In the genomic region with DNA sequence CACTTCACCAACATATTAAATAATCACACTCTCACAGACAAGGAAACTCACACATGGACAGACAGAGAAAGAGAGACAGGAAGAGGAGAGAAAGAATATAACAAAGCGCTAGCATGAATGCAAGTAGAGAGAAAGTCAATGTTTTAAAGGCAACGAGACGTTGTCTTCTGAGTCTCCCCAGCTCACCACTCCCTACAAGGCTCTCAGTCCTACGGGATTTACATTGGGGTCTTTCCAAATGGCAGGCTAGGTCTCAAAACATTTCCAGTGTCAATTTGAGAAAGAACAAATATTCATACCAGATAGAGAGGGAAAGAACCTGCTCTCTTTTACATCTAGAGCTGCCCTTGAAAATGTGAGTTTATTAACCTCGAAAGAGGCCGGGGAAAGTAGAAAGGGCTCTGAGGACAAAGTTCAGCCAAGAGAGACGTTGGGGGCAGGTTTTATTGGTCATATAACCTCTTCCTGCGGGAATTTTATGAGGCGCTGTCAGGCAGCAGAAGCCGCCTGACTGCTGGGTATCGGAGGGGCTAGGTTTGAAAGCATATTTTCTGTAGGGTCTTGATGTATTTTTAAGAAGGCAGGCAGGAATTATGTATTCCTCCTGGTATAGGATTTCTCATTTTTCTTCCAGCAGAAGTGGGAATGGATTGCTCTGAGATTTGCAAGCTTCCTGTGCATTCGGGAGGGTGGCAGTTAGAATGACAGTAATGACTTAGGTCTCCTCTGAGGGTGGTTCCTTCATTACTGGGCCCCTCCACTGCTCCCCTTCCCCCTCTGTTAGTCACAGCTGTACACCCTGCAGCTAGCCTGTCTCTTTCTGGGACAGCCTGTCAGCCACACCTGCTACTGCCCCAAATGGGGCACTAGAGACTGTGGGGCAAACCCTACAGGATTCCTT, we compare ENCODE assay signal across 24 cellular contexts. TPM values are rescaled to one million over a fixed set of nuclear protein-coding genes. Genes with fewer than 3 reads are reported as not detected.
DNase-seq lines count a peak whose midpoint lies in the region; ATAC-seq and TF ChIP-seq lines count a peak whose summit lies in the region.
"Had no signal": no experiment of that assay in that cellular context is flagged by ENCODE, and none has a peak within 500 bp of the region (broad histone marks: within the 10 kb centered on the region; RNA-seq: fewer than 3 reads in every experiment).

No MANE protein-coding gene starts in this region.

- H3K27ac Mint-ChIP-seq in brain = peak overlapping the region; percentile 9 to 98 (median 88)
- H3K27ac Mint-ChIP-seq: activated B cell treated with CpG ODN at 0.5 μM for 24 hours; activated CD8-positive, alpha-beta T cell treated with anti-CD3 and anti-CD28 coated beads, Interleukin-2, amount 10 ng/mL, durations not matched to agents 7 days and 5 days; activated naive CD8-positive, alpha-beta T cell treated with anti-CD3 and anti-CD28 coated beads, Interleukin-2, amount 10 ng/mL, durations not matched to agents 7 days and 5 days; activated T-cell treated with anti-CD3 and anti-CD28 coated beads, Interleukin-2, amount 50 U/mL, for 72 hours; CD8-positive, alpha-beta memory T cell; stimulated activated naive B cell treated with anti-CD40 and anti-IgM and Interleukin-4, amounts not matched to agents 10 μg/mL and 1 μg/mL and 100 μg/mL, for 72 hours had no signal

- H3K9ac ChIP-seq in trophoblast cell (ENCODE audit: low read length) = no peak overlapping the region

- H3K9me3 Mint-ChIP-seq in brain = peaks cover 0 to 8% (median 0%) of the 10 kb centered on the region in 5 experiments
- H3K9me3 Mint-ChIP-seq: activated B cell treated with CpG ODN at 0.5 μM for 24 hours; activated naive CD8-positive, alpha-beta T cell treated with anti-CD3 and anti-CD28 coated beads, Interleukin-2, amount 10 ng/mL, durations not matched to agents 7 days and 5 days; activated T-cell treated with anti-CD3 and anti-CD28 coated beads, Interleukin-2, amount 50 U/mL, for 72 hours; CD8-positive, alpha-beta memory T cell; naive thymus-derived CD8-positive, alpha-beta T cell; stimulated activated naive B cell treated with anti-CD40 and anti-IgM and Interleukin-4, amounts not matched to agents 10 μg/mL and 1 μg/mL and 100 μg/mL, for 72 hours had no signal

- no peak overlapping the region for H4K12ac ChIP-seq in trophoblast cell (ENCODE audit: low read depth, low read length)

- intact Hi-C loops in left lung (cut with DNase I) = no loop called here
- intact Hi-C loops in gastrocnemius medialis (cut with DNase I; ENCODE audit: low total_unique reads) = no loop called here

- peaks cover 27% of the 10 kb centered on the region for H3K4me1 Mint-ChIP-seq in brain
- H3K4me1 Mint-ChIP-seq: activated B cell treated with CpG ODN at 0.5 μM for 24 hours; activated naive CD8-positive, alpha-beta T cell treated with anti-CD3 and anti-CD28 coated beads, Interleukin-2, amount 10 ng/mL, durations not matched to agents 7 days and 5 days; CD8-positive, alpha-beta memory T cell; naive thymus-derived CD8-positive, alpha-beta T cell; stimulated activated naive B cell treated with anti-CD40 and anti-IgM and Interleukin-4, amounts not matched to agents 10 μg/mL and 1 μg/mL and 100 μg/mL, for 72 hours had no signal

- H3K9me3 ChIP-seq in left lung (no peaks in the 10 kb centered on the region), gastrocnemius medialis (no peaks in the 10 kb centered on the region), trophoblast cell (ENCODE audit: insufficient read depth, low read depth, low read length) (no peaks in the 10 kb centered on the region)
- H3K9me3 ChIP-seq: breast epithelium, gastroesophageal sphincter, prostate gland, tibial nerve had no signal

- no peak overlapping the region for H3K4me2 ChIP-seq in trophoblast cell (ENCODE audit: low read length)

- H3K36me3 ChIP-seq in left lung (no peaks in the 10 kb centered on the region), gastrocnemius medialis (no peaks in the 10 kb centered on the region), trophoblast cell (ENCODE audit: control insufficient read depth in 1 of 2, insufficient read depth in 2 of 2, low read length in 2 of 2) (no peaks in the 10 kb centered on the region)
- H3K36me3 ChIP-seq: breast epithelium, gastroesophageal sphincter, prostate gland, tibial nerve had no signal

- H3K27ac ChIP-seq in left lung (no peak overlapping the region), gastrocnemius medialis (peak overlapping the region in 2 of 4 donors; percentile 23 to 43), trophoblast cell (ENCODE audit: low read depth, low read length) (no peak overlapping the region)
- H3K27ac ChIP-seq: breast epithelium, gastroesophageal sphincter, prostate gland, tibial nerve had no signal

- TF ChIP-seq CTCF in brain (conservative IDR thresholded peaks at IDR 0.05) (no peak), left lung (IDR thresholded peaks at IDR 0.05) (no peak), gastrocnemius medialis (IDR thresholded peaks at IDR 0.05 in 4 of 5, conservative IDR thresholded peaks at IDR 0.05 in 1 of 5) (no peak)

- DNase-seq in HT-29 (ENCODE audit: low spot score) (peak; percentile 37), left lung (no peak), gastrocnemius medialis (no peak), NCI-H2227 treated with DMSO at 0.1 percent for 48 hours (lab: John Stamatoyannopoulos, UW) (no peak), trophoblast cell (no peak)
- DNase-seq in effector CD4-positive, alpha-beta T cell = no peak
- DNase-seq: activated B cell treated with CpG ODN at 0.5 μM for 24 hours; activated CD8-positive, alpha-beta T cell treated with anti-CD3 and anti-CD28 coated beads, Interleukin-2, amount 10 ng/mL, durations not matched to agents 7 days and 5 days; activated naive CD8-positive, alpha-beta T cell treated with anti-CD3 and anti-CD28 coated beads, Interleukin-2, amount 10 ng/mL, durations not matched to agents 7 days and 5 days; activated T-cell treated with anti-CD3 and anti-CD28 coated beads, Interleukin-2, amount 50 U/mL, for 72 hours; CD8-positive, alpha-beta memory T cell; dermis blood vessel endothelial cell; erythroblast; naive thymus-derived CD8-positive, alpha-beta T cell; NCI-H2081 treated with DMSO at 0.1 percent for 48 hours; NCI-H524; SIG-M5; stimulated activated naive B cell treated with anti-CD40 and anti-IgM and Interleukin-4, amounts not matched to agents 10 μg/mL and 1 μg/mL and 100 μg/mL, for 72 hours had no signal

- H3K79me2 ChIP-seq in trophoblast cell (ENCODE audit: control insufficient read depth, insufficient read depth, low read length, poor library complexity) = no peaks in the 10 kb centered on the region

- H2BK120ac ChIP-seq in trophoblast cell (ENCODE audit: insufficient read depth, low read length, poor library complexity) = no peak overlapping the region

- H4K91ac ChIP-seq in trophoblast cell (ENCODE audit: low read depth, low read length) = no peak overlapping the region

- no peak overlapping the region for H2BK12ac ChIP-seq in trophoblast cell (ENCODE audit: low read length)

- H3K36me3 Mint-ChIP-seq in brain = no peaks in the 10 kb centered on the region
- H3K36me3 Mint-ChIP-seq: activated naive CD8-positive, alpha-beta T cell treated with anti-CD3 and anti-CD28 coated beads, Interleukin-2, amount 10 ng/mL, durations not matched to agents 7 days and 5 days; CD8-positive, alpha-beta memory T cell; naive thymus-derived CD8-positive, alpha-beta T cell; stimulated activated naive B cell treated with anti-CD40 and anti-IgM and Interleukin-4, amounts not matched to agents 10 μg/mL and 1 μg/mL and 100 μg/mL, for 72 hours had no signal

- H3K18ac ChIP-seq in trophoblast cell (ENCODE audit: low read length) = no peak overlapping the region

- peak overlapping the region in 1 of 5 experiments; percentile 14 for H3K4me3 Mint-ChIP-seq in brain
- H3K4me3 Mint-ChIP-seq: activated B cell treated with CpG ODN at 0.5 μM for 24 hours; activated CD8-positive, alpha-beta T cell treated with anti-CD3 and anti-CD28 coated beads, Interleukin-2, amount 10 ng/mL, durations not matched to agents 7 days and 5 days; activated naive CD8-positive, alpha-beta T cell treated with anti-CD3 and anti-CD28 coated beads, Interleukin-2, amount 10 ng/mL, durations not matched to agents 7 days and 5 days; activated T-cell treated with anti-CD3 and anti-CD28 coated beads, Interleukin-2, amount 50 U/mL, for 72 hours; CD8-positive, alpha-beta memory T cell; naive thymus-derived CD8-positive, alpha-beta T cell; stimulated activated naive B cell treated with anti-CD40 and anti-IgM and Interleukin-4, amounts not matched to agents 10 μg/mL and 1 μg/mL and 100 μg/mL, for 72 hours had no signal

- peaks cover 4% of the 10 kb centered on the region for H3K27me3 Mint-ChIP-seq in brain

- H3K27me3 ChIP-seq in left lung (no peaks in the 10 kb centered on the region), gastrocnemius medialis (no peaks in the 10 kb centered on the region), trophoblast cell (ENCODE audit: insufficient read depth, low read length) (no peaks in the 10 kb centered on the region)
- H3K27me3 ChIP-seq: breast epithelium, gastroesophageal sphincter, tibial nerve had no signal

- H2AK5ac ChIP-seq in trophoblast cell (ENCODE audit: low read length) = no peak overlapping the region

- H2BK5ac ChIP-seq in trophoblast cell (ENCODE audit: low read depth, low read length, poor library complexity) = no peak overlapping the region

- H2AFZ ChIP-seq in trophoblast cell (ENCODE audit: insufficient read depth, low read length, poor library complexity) = no peak overlapping the region

- in situ Hi-C loops in gastrocnemius medialis (cut with MboI; ENCODE audit: low sequenced_read_pairs in 4 of 4) = loop anchor here in 1 of 4 donors (25.0 kb wide), 1 partner anchor 105 kb away; no protein-coding TSS in a partner anchor

- H3K14ac ChIP-seq in trophoblast cell (ENCODE audit: low read length) = no peak overlapping the region

- ATAC-seq in left lung (peak; percentile 21), gastrocnemius medialis (peak; percentile 62 to 72), HG02623 (IDR thresholded peaks at IDR 0.05; ENCODE audit: unreplicated experiment) (no peak)
- ATAC-seq: activated CD8-positive, alpha-beta T cell treated with anti-CD3 and anti-CD28 coated beads, Interleukin-2, amount 10 ng/mL, durations not matched to agents 7 days and 5 days; activated T-cell treated with anti-CD3 and anti-CD28 coated beads, Interleukin-2, amount 50 U/mL, for 72 hours; gastroesophageal sphincter; naive thymus-derived CD8-positive, alpha-beta T cell; stimulated activated naive B cell treated with anti-CD40 and anti-IgM and Interleukin-4, amounts not matched to agents 10 μg/mL and 1 μg/mL and 100 μg/mL, for 72 hours had no signal

- H3K79me1 ChIP-seq in trophoblast cell (ENCODE audit: low read length) = no peaks in the 10 kb centered on the region

- no peak overlapping the region for H3K4ac ChIP-seq in trophoblast cell (ENCODE audit: low read depth, low read length)

- no peak for TF ChIP-seq POLR2A in gastrocnemius medialis (IDR thresholded peaks at IDR 0.05)

- WGBS in trophoblast cell (ENCODE audit: extremely low coverage, insufficient coverage, insufficient read length) = no CpG with 5 or more reads among the region's 12 CpGs

- H3K4me1 ChIP-seq in left lung (peaks cover 0 to 3% of the 10 kb centered on the region in 2 donors), gastrocnemius medialis (peaks cover 11 to 18% of the 10 kb centered on the region in 2 donors), trophoblast cell (ENCODE audit: control insufficient read depth in 1 of 2, insufficient read depth in 2 of 2, low read length in 2 of 2) (no peaks in the 10 kb centered on the region)
- H3K4me1 ChIP-seq: breast epithelium, gastroesophageal sphincter had no signal

- H4K8ac ChIP-seq in trophoblast cell (ENCODE audit: low read depth, low read length) = no peak overlapping the region

- H3K23ac ChIP-seq in trophoblast cell (ENCODE audit: low read length) = no peak overlapping the region

- H3K4me3 ChIP-seq in left lung (no peak overlapping the region), gastrocnemius medialis (no peak overlapping the region), trophoblast cell (ENCODE audit: low read depth, low read length) (no peak overlapping the region)
- H3K4me3 ChIP-seq: breast epithelium, gastroesophageal sphincter, prostate gland, tibial nerve had no signal

RNA-seq across cellular contexts. Expression of gene KIF16B, which starts 34.4 kb away (rescaled TPM):
- total RNA-seq in HT-29 (2014; rRNA removed; shearing (Covaris generic)) = 4.2 and 5.7 TPM in 2 replicates
- 2.5 TPM for polyA plus RNA-seq in brain (ENCODE audit: insufficient read depth, low read depth, low replicate concordance)
- total RNA-seq in left lung (10 to 100 TPM; 17.7 to 23.8 TPM), gastrocnemius medialis (10 to 100 TPM; 13.4 to 23.9 (median 20.0) TPM)
- 11.9 and 12.3 TPM in 2 replicates for polyA plus RNA-seq in trophoblast cell (2013)
